Comparison of ENCODE assay signal across 15 cellular contexts in the genomic region with DNA sequence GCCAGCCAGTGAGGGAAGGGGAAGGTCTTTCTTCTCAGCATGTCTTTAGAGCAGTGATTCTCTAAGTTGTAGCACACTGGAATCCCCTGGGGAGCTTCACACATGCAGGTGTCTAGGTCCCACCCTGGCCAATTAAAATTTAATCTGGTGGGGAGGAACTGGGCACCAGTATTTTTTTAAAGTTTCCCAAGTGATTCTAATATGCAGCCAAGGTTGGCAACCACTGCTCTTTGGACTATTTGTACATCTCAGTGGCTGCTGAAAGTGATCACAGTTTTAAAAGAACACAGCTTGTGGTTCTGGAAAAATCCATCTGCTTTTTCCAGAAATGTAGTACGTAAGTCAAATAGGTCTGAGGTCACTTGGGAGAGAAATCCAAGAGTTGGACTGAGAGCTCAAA.
"Had no signal": no experiment of that assay in that cellular context is flagged by ENCODE, and none has a peak within 500 bp of the region (broad histone marks: within the 10 kb centered on the region; RNA-seq: fewer than 3 reads in every experiment).

No MANE protein-coding gene starts in this region.

- H3K4me3 ChIP-seq: hepatocyte, sigmoid colon, thoracic aorta had no signal

- H3K27ac ChIP-seq: epithelial cell of prostate, hepatocyte, thoracic aorta, WERI-Rb-1 had no signal

- H3K9me3 ChIP-seq: sigmoid colon, thoracic aorta had no signal

- ATAC-seq: activated T-cell treated with anti-CD3 and anti-CD28 coated beads, Interleukin-2, amount 50 U/mL, for 4 hours; stimulated activated naive CD8-positive, alpha-beta T cell treated with anti-CD3 and anti-CD28 coated beads, Interleukin-15, amount 100 ng/mL, for 72 hours; T-helper 17 cell had no signal

- H3K27me3 ChIP-seq: hepatocyte, sigmoid colon had no signal

- DNase-seq: activated CD4-positive, alpha-beta T cell treated with anti-CD3 and anti-CD28 coated beads, Interleukin-2, amount 50 U/mL, for 48 hours; activated effector memory CD4-positive, alpha-beta T cell treated with anti-CD3 and anti-CD28 coated beads, Interleukin-2, amount 50 U/mL, for 16 hours; activated T-cell treated with anti-CD3 and anti-CD28 coated beads, Interleukin-2, amount 50 U/mL, for 4 hours; amniotic stem cell; dermis blood vessel endothelial cell; nephron progenitor cell; occipital lobe; sigmoid colon; stimulated activated CD4-positive, alpha-beta T cell treated with anti-CD3 and anti-CD28 coated beads, Interleukin-1b, Interleukin-23, amount 100 ng/mL, for 48 hours; stimulated activated naive CD8-positive, alpha-beta T cell treated with anti-CD3 and anti-CD28 coated beads, Interleukin-15, amount 100 ng/mL, for 72 hours; T-helper 17 cell; WERI-Rb-1 had no signal
